In the genomic region with DNA sequence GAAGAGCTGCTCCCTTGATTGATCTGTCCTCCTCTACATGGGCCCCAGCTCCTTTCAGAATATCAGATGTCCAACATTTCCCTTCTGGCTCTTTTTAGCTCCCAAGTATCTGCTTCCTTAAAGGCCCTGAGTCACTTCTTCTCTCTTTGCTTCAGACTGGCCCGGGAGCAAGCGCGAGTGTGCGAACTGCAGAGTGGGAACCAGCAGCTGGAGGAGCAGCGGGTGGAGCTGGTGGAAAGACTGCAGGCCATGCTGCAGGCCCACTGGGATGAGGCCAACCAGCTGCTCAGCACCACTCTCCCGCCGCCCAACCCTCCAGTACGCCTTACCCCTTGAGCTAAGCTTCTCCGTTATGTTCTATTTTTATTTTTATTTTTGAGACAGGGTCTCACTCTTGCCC, we compare ENCODE assay signal across 15 cellular contexts. TPM values are rescaled to one million over a fixed set of nuclear protein-coding genes. Genes with fewer than 3 reads are reported as not detected.
A peak's percentile ranks its signal among the peaks of the same experiment; 100 is the strongest.
DNase-seq lines count a peak whose midpoint lies in the region; ATAC-seq, FAIRE-seq and TF ChIP-seq lines count a peak whose summit lies in the region.
"Had no signal": no experiment of that assay in that cellular context is flagged by ENCODE, and none has a peak within 500 bp of the region (broad histone marks: within the 10 kb centered on the region; RNA-seq: fewer than 3 reads in every experiment).

No MANE protein-coding gene starts in this region.

- no peak for TF ChIP-seq CTCF in CD14-positive monocyte (IDR thresholded peaks at IDR 0.05)
- no peak for TF ChIP-seq CTCF in bronchial epithelial cell (IDR thresholded peaks at IDR 0.05; ENCODE audit: insufficient read depth, low read length, severe bottlenecking)

- no peak overlapping the region for H3K4me3 Mint-ChIP-seq in activated T-cell treated with anti-CD3 and anti-CD28 coated beads, Interleukin-2, amount 50 U/mL, for 72 hours
- H3K4me3 Mint-ChIP-seq in CD14-positive monocyte: no peak overlapping the region
- no peak overlapping the region for H3K4me3 Mint-ChIP-seq in stimulated activated memory B cell treated with anti-CD40 and anti-IgM and Interleukin-4, amounts not matched to agents 10 μg/mL and 1 μg/mL and 100 μg/mL, for 72 hours
- H3K4me3 Mint-ChIP-seq: B cell; CD8-positive, alpha-beta memory T cell; GM23338 had no signal

- H3K4me1 Mint-ChIP-seq in activated T-cell treated with anti-CD3 and anti-CD28 coated beads, Interleukin-2, amount 50 U/mL, for 72 hours (ENCODE audit: low read depth): no peaks in the 10 kb centered on the region
- H3K4me1 Mint-ChIP-seq in CD14-positive monocyte: peaks cover 11% of the 10 kb centered on the region
- no peaks in the 10 kb centered on the region for H3K4me1 Mint-ChIP-seq in stimulated activated memory B cell treated with anti-CD40 and anti-IgM and Interleukin-4, amounts not matched to agents 10 μg/mL and 1 μg/mL and 100 μg/mL, for 72 hours
- H3K4me1 Mint-ChIP-seq: B cell; CD8-positive, alpha-beta memory T cell; GM23338 had no signal

- H3K9me3 Mint-ChIP-seq in activated T-cell treated with anti-CD3 and anti-CD28 coated beads, Interleukin-2, amount 50 U/mL, for 72 hours: no peaks in the 10 kb centered on the region
- H3K9me3 Mint-ChIP-seq in CD14-positive monocyte: no peaks in the 10 kb centered on the region
- H3K9me3 Mint-ChIP-seq in stimulated activated memory B cell treated with anti-CD40 and anti-IgM and Interleukin-4, amounts not matched to agents 10 μg/mL and 1 μg/mL and 100 μg/mL, for 72 hours: no peaks in the 10 kb centered on the region
- H3K9me3 Mint-ChIP-seq: CD8-positive, alpha-beta memory T cell; GM23338 had no signal

- H3K27me3 ChIP-seq in bronchial epithelial cell (ENCODE audit: control insufficient read depth, insufficient read depth, low read length): no peaks in the 10 kb centered on the region

- peaks cover 32% of the 10 kb centered on the region for H3K36me3 ChIP-seq in bronchial epithelial cell (ENCODE audit: control insufficient read depth, insufficient read depth, low read length)

- H3K4me3 ChIP-seq in bronchial epithelial cell (ENCODE audit: low read depth, low read length): no peak overlapping the region
- H3K4me3 ChIP-seq: GM23338 had no signal

- FAIRE-seq in bronchial epithelial cell (lab: Jason Lieb, UNC): peak; percentile 50
- FAIRE-seq: A204.1 had no signal

- H3K27me3 Mint-ChIP-seq in activated T-cell treated with anti-CD3 and anti-CD28 coated beads, Interleukin-2, amount 50 U/mL, for 72 hours (ENCODE audit: low read depth): no peaks in the 10 kb centered on the region
- peaks cover 0 to 4% (median 0%) of the 10 kb centered on the region in 3 donors for H3K27me3 Mint-ChIP-seq in CD14-positive monocyte (ENCODE audit: low read depth in 3 of 3)
- no peaks in the 10 kb centered on the region for H3K27me3 Mint-ChIP-seq in stimulated activated memory B cell treated with anti-CD40 and anti-IgM and Interleukin-4, amounts not matched to agents 10 μg/mL and 1 μg/mL and 100 μg/mL, for 72 hours
- H3K27me3 Mint-ChIP-seq: B cell; CD8-positive, alpha-beta memory T cell had no signal

- intact Hi-C loops in CD14-positive monocyte (cut with micrococcal nuclease): no loop called here

- peak overlapping the region; percentile 68 for H3K27ac Mint-ChIP-seq in activated T-cell treated with anti-CD3 and anti-CD28 coated beads, Interleukin-2, amount 50 U/mL, for 72 hours
- H3K27ac Mint-ChIP-seq in CD14-positive monocyte: peak overlapping the region in 4 of 7 donors; percentile 32 to 90 (median 62)
- peak overlapping the region; percentile 42 for H3K27ac Mint-ChIP-seq in stimulated activated memory B cell treated with anti-CD40 and anti-IgM and Interleukin-4, amounts not matched to agents 10 μg/mL and 1 μg/mL and 100 μg/mL, for 72 hours
- H3K27ac Mint-ChIP-seq: B cell; CD8-positive, alpha-beta memory T cell; GM23338 had no signal

- peaks cover 8 to 34% of the 10 kb centered on the region in 2 donors for H3K36me3 Mint-ChIP-seq in activated T-cell treated with anti-CD3 and anti-CD28 coated beads, Interleukin-2, amount 50 U/mL, for 72 hours (ENCODE audit: insufficient read depth in 2 of 2)
- peaks cover 89 to 93% of the 10 kb centered on the region in 2 donors for H3K36me3 Mint-ChIP-seq in CD14-positive monocyte
- H3K36me3 Mint-ChIP-seq in stimulated activated memory B cell treated with anti-CD40 and anti-IgM and Interleukin-4, amounts not matched to agents 10 μg/mL and 1 μg/mL and 100 μg/mL, for 72 hours: peaks cover 82% of the 10 kb centered on the region

- no peak for ATAC-seq in activated T-cell treated with anti-CD3 and anti-CD28 coated beads, Interleukin-2, amount 50 U/mL, for 72 hours (replicated peaks in 1 of 2)
- ATAC-seq in stimulated activated memory B cell treated with anti-CD40 and anti-IgM and Interleukin-4, amounts not matched to agents 10 μg/mL and 1 μg/mL and 100 μg/mL, for 72 hours: no peak
- ATAC-seq: GM23338 had no signal

- DNase-seq in activated T-cell treated with anti-CD3 and anti-CD28 coated beads, Interleukin-2, amount 50 U/mL, for 72 hours: no peak
- DNase-seq in activated T-cell treated with anti-CD3 and anti-CD28 coated beads, Interleukin-2, amount 50 U/mL, for 48 hours: no peak
- DNase-seq in CD14-positive monocyte (ENCODE audit: low spot score) (no peak), bronchial epithelial cell (ENCODE audit: low read depth) (no peak), HT-29 (ENCODE audit: low spot score) (no peak)
- no peak for DNase-seq in central memory CD4-positive, alpha-beta T cell
- DNase-seq: Caco-2; CD8-positive, alpha-beta memory T cell; DND-41; GF-D8; H7 had no signal

RNA-seq across cellular contexts. Expression of gene CNTROB, which starts 12.3 kb away (rescaled TPM):
- 10 to 100 TPM; 61.0 to 62.6 TPM for total RNA-seq in activated T-cell treated with anti-CD3 and anti-CD28 coated beads, Interleukin-2, amount 50 U/mL, for 72 hours
- polyA plus RNA-seq in CD14-positive monocyte: 1 to 10 TPM; 4.7 to 6.5 TPM
- total RNA-seq in bronchial epithelial cell: 8.2 and 12.2 TPM in 2 replicates
- total RNA-seq in HT-29 (2014; rRNA removed; shearing (Covaris generic)): 17.3 and 24.4 TPM in 2 replicates

RNA-seq across cellular contexts. Expression of gene TRAPPC1, which starts 12.6 kb away (rescaled TPM):
- total RNA-seq in activated T-cell treated with anti-CD3 and anti-CD28 coated beads, Interleukin-2, amount 50 U/mL, for 72 hours: 100 to 1,000 TPM; 139 to 150 TPM
- 100 to 1,000 TPM; 172 to 224 TPM for polyA plus RNA-seq in CD14-positive monocyte
- total RNA-seq in bronchial epithelial cell: 16.8 and 27.9 TPM in 2 replicates
- total RNA-seq in HT-29 (2014; rRNA removed; shearing (Covaris generic)): 22.0 and 24.5 TPM in 2 replicates

RNA-seq across cellular contexts. Expression of gene KCNAB3, which starts 14.7 kb away (rescaled TPM):
- total RNA-seq in activated T-cell treated with anti-CD3 and anti-CD28 coated beads, Interleukin-2, amount 50 U/mL, for 72 hours: 10 to 100 TPM; 10.2 to 10.3 TPM
- polyA plus RNA-seq in CD14-positive monocyte: not detected
- 0.79 and 0.90 TPM in 2 replicates for total RNA-seq in bronchial epithelial cell
- 0.74 and 1.4 TPM in 2 replicates for total RNA-seq in HT-29 (2014; rRNA removed; shearing (Covaris generic))
- total RNA-seq: H7 had no signal
- polyA plus RNA-seq: CD8-positive, alpha-beta memory T cell had no signal

RNA-seq across cellular contexts. Expression of gene RNF227, which starts 28.2 kb away (rescaled TPM):
- total RNA-seq in activated T-cell treated with anti-CD3 and anti-CD28 coated beads, Interleukin-2, amount 50 U/mL, for 72 hours: 1 to 10 TPM; 2.5 to 3.7 TPM
- polyA plus RNA-seq in CD14-positive monocyte: 1 to 10 TPM in 1 of 2 donors, under 1 TPM in 1; 0.59 to 1.3 TPM
- 7.8 and 8.2 TPM in 2 replicates for total RNA-seq in bronchial epithelial cell
- 0.81 and 1.1 TPM in 2 replicates for total RNA-seq in HT-29 (2014; rRNA removed; shearing (Covaris generic))

RNA-seq across cellular contexts. Expression of gene CHD3, which starts 55.7 kb away (rescaled TPM):
- 100 to 1,000 TPM; 133 to 140 TPM for total RNA-seq in activated T-cell treated with anti-CD3 and anti-CD28 coated beads, Interleukin-2, amount 50 U/mL, for 72 hours
- polyA plus RNA-seq in CD14-positive monocyte: under 1 TPM; 0.55 to 0.91 TPM
- total RNA-seq in bronchial epithelial cell: 41.3 and 98.2 TPM in 2 replicates
- total RNA-seq in HT-29 (2014; rRNA removed; shearing (Covaris generic)): 52.8 and 54.3 TPM in 2 replicates
